Comparison of ENCODE assay signal across 8 cellular contexts in genomic region chr12:108514973-108515814, GRCh38. TPM values are rescaled to one million over a fixed set of nuclear protein-coding genes. Genes with fewer than 3 reads are reported as not detected.
A peak's percentile ranks its signal among the peaks of the same experiment; 100 is the strongest.
DNase-seq lines count a peak whose midpoint lies in the region; ATAC-seq and TF ChIP-seq lines count a peak whose summit lies in the region.

Gene FICD, plus strand, starts transcription at chr12:108515277. Its CDS starts 1,696 bp downstream, at chr12:108516973.

- H3K36me3 Mint-ChIP-seq in T-helper 1 cell treated with Interleukin-12 subunit alpha and Interleukin-12 subunit beta and Interleukin-4 antibody, amounts not matched to agents 30 μg/mL and 1 μg/mL, for 36 hours (ENCODE audit: low read depth), result peaks cover 17% of the 10 kb centered on the region
- H3K36me3 Mint-ChIP-seq in progenitor cell of endocrine pancreas (ENCODE audit: insufficient read depth), result peaks cover 9% of the 10 kb centered on the region

- peaks cover 20% of the 10 kb centered on the region for H3K4me1 ChIP-seq in left ventricle myocardium inferior
- no peaks in the 10 kb centered on the region for H3K4me1 ChIP-seq in urinary bladder (ENCODE audit: insufficient read depth)

- peaks cover 29% of the 10 kb centered on the region for H3K36me3 ChIP-seq in left ventricle myocardium inferior
- H3K36me3 ChIP-seq in urinary bladder (ENCODE audit: insufficient read depth), result no peaks in the 10 kb centered on the region

- peaks cover 32% of the 10 kb centered on the region for H3K4me1 Mint-ChIP-seq in T-helper 1 cell treated with Interleukin-12 subunit alpha and Interleukin-12 subunit beta and Interleukin-4 antibody, amounts not matched to agents 30 μg/mL and 1 μg/mL, for 36 hours (ENCODE audit: low read depth)
- peaks cover 4% of the 10 kb centered on the region for H3K4me1 Mint-ChIP-seq in progenitor cell of endocrine pancreas (ENCODE audit: low read depth)

- H3K4me3 ChIP-seq in left ventricle myocardium inferior (peak within 1 kb of the TSS; percentile 98), urinary bladder (ENCODE audit: low read depth, low read length) (peak within 1 kb of the TSS; percentile 76)

- no peaks in the 10 kb centered on the region for H3K9me3 ChIP-seq in left ventricle myocardium inferior (replicated peaks)

- WGBS in urinary bladder, result under 1% methylated on average over 67 of the region's 67 CpGs

- H3K4me3 Mint-ChIP-seq in T-helper 1 cell treated with Interleukin-12 subunit alpha and Interleukin-12 subunit beta and Interleukin-4 antibody, amounts not matched to agents 30 μg/mL and 1 μg/mL, for 36 hours, result peak within 1 kb of the TSS; percentile 97
- H3K4me3 Mint-ChIP-seq in progenitor cell of endocrine pancreas (ENCODE audit: low read depth), result peak within 1 kb of the TSS; percentile 88

- DNase-seq in NCI-H1694 treated with DMSO at 0.1 percent for 48 hours (lab: John Stamatoyannopoulos, UW) (peak; percentile 94), amniotic stem cell (lab: John Stamatoyannopoulos, UW) (peak; percentile 98), left ventricle myocardium inferior (peak; percentile 100), progenitor cell of endocrine pancreas (ENCODE audit: low spot score, unreplicated experiment) (peak; percentile 99)

- no peaks in the 10 kb centered on the region for H3K27me3 ChIP-seq in left ventricle myocardium inferior (ENCODE audit: low read depth)

- peak; percentile 68 for ATAC-seq in GM18499 (IDR thresholded peaks at IDR 0.05; ENCODE audit: insufficient read depth, unreplicated experiment)
- ATAC-seq in HG02938 (IDR thresholded peaks at IDR 0.05; ENCODE audit: unreplicated experiment), result peak; percentile 75

- intact Hi-C loops in left ventricle myocardium inferior (cut with micrococcal nuclease), result no loop called here

- TF ChIP-seq CTCF in left ventricle myocardium inferior (IDR thresholded peaks at IDR 0.05; ENCODE audit: borderline replicate concordance), result no peak
- TF ChIP-seq CTCF in progenitor cell of endocrine pancreas (IDR thresholded peaks at IDR 0.05; ENCODE audit: unreplicated experiment), result no peak

- H3K27ac ChIP-seq in left ventricle myocardium inferior (replicated peaks) (peak within 1 kb of the TSS; percentile 80), urinary bladder (ENCODE audit: low read depth) (peak within 1 kb of the TSS; percentile 24)

- H3K9me3 Mint-ChIP-seq in T-helper 1 cell treated with Interleukin-12 subunit alpha and Interleukin-12 subunit beta and Interleukin-4 antibody, amounts not matched to agents 30 μg/mL and 1 μg/mL, for 36 hours, result no peaks in the 10 kb centered on the region
- no peaks in the 10 kb centered on the region for H3K9me3 Mint-ChIP-seq in progenitor cell of endocrine pancreas (ENCODE audit: low read depth)

- H3K27me3 Mint-ChIP-seq in T-helper 1 cell treated with Interleukin-12 subunit alpha and Interleukin-12 subunit beta and Interleukin-4 antibody, amounts not matched to agents 30 μg/mL and 1 μg/mL, for 36 hours (ENCODE audit: low read depth), result no peaks in the 10 kb centered on the region
- H3K27me3 Mint-ChIP-seq in progenitor cell of endocrine pancreas, result no peaks in the 10 kb centered on the region

- peak within 1 kb of the TSS; percentile 92 for H3K27ac Mint-ChIP-seq in T-helper 1 cell treated with Interleukin-12 subunit alpha and Interleukin-12 subunit beta and Interleukin-4 antibody, amounts not matched to agents 30 μg/mL and 1 μg/mL, for 36 hours
- H3K27ac Mint-ChIP-seq in progenitor cell of endocrine pancreas, result peak within 1 kb of the TSS; percentile 82

RNA-seq across cellular contexts. Expression of gene FICD, which starts in this region (rescaled TPM):
- 4.2 TPM for total RNA-seq in left ventricle myocardium inferior
- 3.6 and 3.7 TPM in 2 replicates for total RNA-seq in progenitor cell of endocrine pancreas
- total RNA-seq in urinary bladder, result 3.3 TPM
- polyA plus RNA-seq in urinary bladder, result 3.6 TPM

Comparison
In these comparisons a context has a peak if more than half of its experiments do, and no peak if none do; other contexts are left out.
1. Peak in every context shown above with its lines: DNase-seq, ATAC-seq, H3K4me3 ChIP-seq and H3K27ac ChIP-seq.